ENCODE assay signal across 1 cellular context in the genomic region with DNA sequence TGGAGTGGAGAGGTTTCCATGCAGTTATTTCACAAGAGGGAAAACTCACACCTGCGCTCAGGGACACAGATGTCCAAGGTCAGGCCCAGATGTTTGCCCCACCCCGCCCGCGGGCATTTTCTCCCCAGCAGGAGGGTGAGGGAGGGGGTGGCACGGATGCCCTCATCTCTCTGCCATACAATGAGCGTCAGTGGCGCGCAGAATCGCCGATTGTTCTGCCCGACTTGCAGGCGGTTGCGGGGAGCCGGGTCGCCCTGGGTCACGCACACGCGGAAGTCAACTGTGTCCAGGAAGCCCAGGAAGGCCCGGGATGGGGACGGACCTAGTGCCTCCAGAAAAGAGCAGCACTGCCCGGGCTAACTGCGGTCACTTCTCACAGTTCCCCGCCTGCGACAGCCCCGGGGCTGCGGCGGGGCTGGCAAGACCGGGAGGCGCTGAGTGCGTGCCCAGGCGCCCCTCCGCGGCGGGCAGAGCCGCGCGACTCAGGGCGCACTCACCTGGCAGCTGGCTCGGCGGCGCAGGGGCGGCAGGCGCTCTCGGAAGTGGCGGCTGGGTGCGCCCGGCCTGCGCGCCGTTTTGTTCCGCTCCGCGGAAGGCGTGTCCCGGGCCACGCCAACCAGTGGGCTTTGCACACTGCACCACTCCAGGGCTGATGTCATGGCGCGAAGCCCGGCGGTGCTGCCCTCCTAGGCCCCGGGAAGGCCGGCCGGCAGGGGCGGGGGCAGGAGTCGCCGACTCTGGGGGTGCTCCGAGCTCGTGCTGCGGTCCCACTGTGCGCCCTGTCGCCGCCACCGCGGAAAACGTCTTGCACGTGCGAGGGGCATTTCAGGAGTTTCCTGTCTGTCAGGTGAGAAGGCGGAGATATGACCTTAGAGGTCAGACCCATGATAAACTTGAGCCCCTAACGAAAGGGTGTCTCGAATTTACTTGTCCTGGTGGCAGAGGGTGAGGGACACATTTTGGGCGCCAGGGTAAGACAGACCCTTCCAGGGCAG.
TF ChIP-seq lines count a peak whose summit lies in the region.

TSS of gene CSRP1 (minus strand) at position 551 of the 995 bp plus-strand sequence. CDS start 10,820 bp downstream, outside the sequence.

TF ChIP-seq in K562, 482 proteins besides CTCF, POLR2A, EP300 and RAD21 (continued from another document and continues in another):
- TF ChIP-seq ZBTB11 (CRISPR knock-in tag; IDR thresholded peaks at IDR 0.05), result peak in 2 of 3 experiments; percentile 68 to 70; a peak in 3 of 6 replicates
- TF ChIP-seq ZBTB1 (CRISPR knock-in tag; IDR thresholded peaks at IDR 0.05; ENCODE audit: borderline replicate concordance, low read depth), result peak; percentile 66; the same call in 1 of the 2 replicates
- TF ChIP-seq DACH1 (IDR thresholded peaks at IDR 0.05; ENCODE audit: partially characterized antibody), result no peak
- peak; percentile 80 for TF ChIP-seq BHLHE40 (IDR thresholded peaks at IDR 0.05; ENCODE audit: low read length)
- TF ChIP-seq HMGXB4 (CRISPR knock-in tag; IDR thresholded peaks at IDR 0.05), result no peak
- no peak; the same call in 1 of the 2 replicates for TF ChIP-seq DMBX1 (CRISPR knock-in tag; IDR thresholded peaks at IDR 0.05; ENCODE audit: borderline replicate concordance)
- TF ChIP-seq ATF1 (CRISPR knock-in tag; IDR thresholded peaks at IDR 0.05), result no peak
- TF ChIP-seq ATF1 (tag; IDR thresholded peaks at IDR 0.05), result peak; percentile 71
- no peak for TF ChIP-seq STAT6 (CRISPR knock-in tag; IDR thresholded peaks at IDR 0.05)
- TF ChIP-seq, protein P1, sequence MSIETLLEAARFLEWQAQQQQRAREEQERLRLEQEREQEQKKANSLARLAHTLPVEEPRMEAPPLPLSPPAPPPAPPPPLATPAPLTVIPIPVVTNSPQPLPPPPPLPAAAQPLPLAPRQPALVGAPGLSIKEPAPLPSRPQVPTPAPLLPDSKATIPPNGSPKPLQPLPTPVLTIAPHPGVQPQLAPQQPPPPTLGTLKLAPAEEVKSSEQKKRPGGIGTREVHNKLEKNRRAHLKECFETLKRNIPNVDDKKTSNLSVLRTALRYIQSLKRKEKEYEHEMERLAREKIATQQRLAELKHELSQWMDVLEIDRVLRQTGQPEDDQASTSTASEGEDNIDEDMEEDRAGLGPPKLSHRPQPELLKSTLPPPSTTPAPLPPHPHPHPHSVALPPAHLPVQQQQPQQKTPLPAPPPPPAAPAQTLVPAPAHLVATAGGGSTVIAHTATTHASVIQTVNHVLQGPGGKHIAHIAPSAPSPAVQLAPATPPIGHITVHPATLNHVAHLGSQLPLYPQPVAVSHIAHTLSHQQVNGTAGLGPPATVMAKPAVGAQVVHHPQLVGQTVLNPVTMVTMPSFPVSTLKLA (conservative IDR thresholded peaks at IDR 0.05), result peak in 1 of 2 experiments; percentile 64; a peak in 2 of 4 replicates
- peak in 1 of 2 experiments; percentile 26; a peak in 1 of 4 replicates for TF ChIP-seq SIN3A (IDR thresholded peaks at IDR 0.05; ENCODE audit: borderline replicate concordance in 2 of 2, control insufficient read depth in 1 of 2, low read depth in 2 of 2, low read length in 2 of 2)
- TF ChIP-seq GABPA (tag; conservative IDR thresholded peaks at IDR 0.05; ENCODE audit: low read depth), result peak; percentile 61
- no peak for TF ChIP-seq HINFP (tag; conservative IDR thresholded peaks at IDR 0.05; ENCODE audit: low read depth)
- TF ChIP-seq KDM2B (CRISPR knock-in tag; IDR thresholded peaks at IDR 0.05), result no peak; the same call in 1 of the 2 replicates
- no peak for TF ChIP-seq SNAPC5 (CRISPR knock-in tag; IDR thresholded peaks at IDR 0.05)
- 0 out of 2 replicates have a peak, but pooled peaks have one; percentile 18 for TF ChIP-seq PML (IDR thresholded peaks at IDR 0.05; ENCODE audit: low read length)
- peak in 2 of 3 experiments; percentile 67 to 75 for TF ChIP-seq YY1 (IDR thresholded peaks at IDR 0.05; ENCODE audit: borderline replicate concordance in 1 of 3, control insufficient read depth in 1 of 3, extremely low read depth in 1 of 3, insufficient read depth in 3 of 3, insufficient read length in 1 of 3, insufficient replicate concordance in 2 of 3, low read depth in 1 of 3, low read length in 2 of 3)
- TF ChIP-seq HNRNPL (IDR thresholded peaks at IDR 0.05; ENCODE audit: low read depth, low read length), result peak; percentile 76; the same call in 1 of the 2 replicates
- no peak for TF ChIP-seq SAFB2 (IDR thresholded peaks at IDR 0.05; ENCODE audit: borderline replicate concordance, low read depth, low read length, severe bottlenecking)
- no peak for TF ChIP-seq ZNF3 (CRISPR knock-in tag; IDR thresholded peaks at IDR 0.05)
- no peak for TF ChIP-seq ADNP (tag; IDR thresholded peaks at IDR 0.05)
- peak; percentile 87 for TF ChIP-seq CXXC5 (CRISPR knock-in tag; IDR thresholded peaks at IDR 0.05)
- TF ChIP-seq NFYB (IDR thresholded peaks at IDR 0.05; ENCODE audit: extremely low read depth, insufficient read length), result no peak
- TF ChIP-seq POLR2H (tag; IDR thresholded peaks at IDR 0.05; ENCODE audit: low read depth), result no peak
- TF ChIP-seq PTRF (tag; IDR thresholded peaks at IDR 0.05), result no peak
- 0 out of 2 replicates have a peak, but pooled peaks have one; percentile 28 for TF ChIP-seq ZC3H4 (CRISPR knock-in tag; IDR thresholded peaks at IDR 0.05; ENCODE audit: borderline replicate concordance)
- peak; percentile 56; the same call in 1 of the 2 replicates for TF ChIP-seq GATAD2B (IDR thresholded peaks at IDR 0.05; ENCODE audit: borderline replicate concordance)
- no peak for TF ChIP-seq BACH1 (tag; IDR thresholded peaks at IDR 0.05)
- TF ChIP-seq TAF1 (IDR thresholded peaks at IDR 0.05; ENCODE audit: control insufficient read depth, extremely low read depth, insufficient read depth, low read length, severe bottlenecking), result peak; percentile 40
- TF ChIP-seq ZNF76 (CRISPR knock-in tag; IDR thresholded peaks at IDR 0.05; ENCODE audit: borderline replicate concordance), result 0 out of 2 replicates have a peak, but pooled peaks have one; percentile 7
- TF ChIP-seq ZNF140 (CRISPR knock-in tag; IDR thresholded peaks at IDR 0.05), result no peak
- TF ChIP-seq ZNF707 (CRISPR knock-in tag; conservative IDR thresholded peaks at IDR 0.05), result no peak
- peak; percentile 65; the same call in 1 of the 2 replicates for TF ChIP-seq KLF1 (tag; IDR thresholded peaks at IDR 0.05)
- TF ChIP-seq JUN (IDR thresholded peaks at IDR 0.05; ENCODE audit: borderline replicate concordance, low read depth, low read length), result peak; percentile 64
- no peak; the same call in 1 of the 2 replicates for TF ChIP-seq JUN (CRISPR knock-in tag; IDR thresholded peaks at IDR 0.05; ENCODE audit: borderline replicate concordance)
- TF ChIP-seq NR4A1 (CRISPR knock-in tag; IDR thresholded peaks at IDR 0.05), result no peak
- TF ChIP-seq NR4A1 (tag; IDR thresholded peaks at IDR 0.05), result no peak
- peak; percentile 64 for TF ChIP-seq ATF3 (IDR thresholded peaks at IDR 0.05)
- TF ChIP-seq ATF3 (CRISPR knock-in tag; conservative IDR thresholded peaks at IDR 0.05), result no peak
- peak; percentile 31; the same call in 1 of the 2 replicates for TF ChIP-seq CREB1 (IDR thresholded peaks at IDR 0.05)
- no peak for TF ChIP-seq CREB1 (CRISPR knock-in tag; IDR thresholded peaks at IDR 0.05)
- no peak for TF ChIP-seq STAT5A (IDR thresholded peaks at IDR 0.05; ENCODE audit: borderline replicate concordance, low read length)
- peak; percentile 41; the same call in 1 of the 2 replicates for TF ChIP-seq PKNOX1 (IDR thresholded peaks at IDR 0.05)
- no peak for TF ChIP-seq SREBF2 (CRISPR knock-in tag; IDR thresholded peaks at IDR 0.05)
- no peak for TF ChIP-seq U2AF1 (optimal IDR thresholded peaks at IDR 0.05; ENCODE audit: low read depth, low read length)
- TF ChIP-seq MTA3 (IDR thresholded peaks at IDR 0.05; ENCODE audit: borderline replicate concordance), result peak; percentile 84; the same call in 1 of the 2 replicates
- TF ChIP-seq, protein P2, sequence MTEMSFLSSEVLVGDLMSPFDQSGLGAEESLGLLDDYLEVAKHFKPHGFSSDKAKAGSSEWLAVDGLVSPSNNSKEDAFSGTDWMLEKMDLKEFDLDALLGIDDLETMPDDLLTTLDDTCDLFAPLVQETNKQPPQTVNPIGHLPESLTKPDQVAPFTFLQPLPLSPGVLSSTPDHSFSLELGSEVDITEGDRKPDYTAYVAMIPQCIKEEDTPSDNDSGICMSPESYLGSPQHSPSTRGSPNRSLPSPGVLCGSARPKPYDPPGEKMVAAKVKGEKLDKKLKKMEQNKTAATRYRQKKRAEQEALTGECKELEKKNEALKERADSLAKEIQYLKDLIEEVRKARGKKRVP (CRISPR knock-in tag; IDR thresholded peaks at IDR 0.05), result no peak; the same call in 1 of the 2 replicates
- TF ChIP-seq TBP (optimal IDR thresholded peaks at IDR 0.05; ENCODE audit: low read depth, low read length), result peak; percentile 46
- no peak for TF ChIP-seq ZNF57 (CRISPR knock-in tag; IDR thresholded peaks at IDR 0.05)
- no peak for TF ChIP-seq MCM3 (IDR thresholded peaks at IDR 0.05)
